Comparison of ENCODE assay signal across 8 cellular contexts in genomic region chr17:43211480-43212402, GRCh38. TPM values are rescaled to one million over a fixed set of nuclear protein-coding genes. Genes with fewer than 3 reads are reported as not detected.
DNase-seq lines count a peak whose midpoint lies in the region; ATAC-seq lines count a peak whose summit lies in the region.

TSS of gene TMEM106A (plus strand) at chr17:43211875. CDS start at chr17:43213042, 1,167 bp downstream.

- peak; percentile 65 for ATAC-seq in GM21717 (IDR thresholded peaks at IDR 0.05; ENCODE audit: unreplicated experiment)
- peak; percentile 84 for ATAC-seq in left colon

- peak within 1 kb of the TSS; percentile 63 for H3K27ac ChIP-seq in cingulate gyrus (ENCODE audit: low read depth, low read length)

- intact Hi-C loops in left colon (cut with DNase I, micrococcal nuclease), result no loop called here

- DNase-seq in Daoy (ENCODE audit: low read depth), result peak; percentile 85
- peak; percentile 83 for DNase-seq in M059J (ENCODE audit: low read depth)
- DNase-seq in activated CD4-positive, alpha-beta T cell treated with anti-CD3 and anti-CD28 coated beads for 24 hours (ENCODE audit: low read depth in 2 of 2), result peak; percentile 57
- DNase-seq in left colon, result peak; percentile 82 to 84
- peak; percentile 75 to 78 for DNase-seq in stimulated activated CD4-positive, alpha-beta T cell treated with anti-CD3 and anti-CD28 coated beads, Interleukin-2, amount 100 ng/mL, for 24 hours
- DNase-seq in middle frontal gyrus (ENCODE audit: extremely low spot score, low spot score), result no peak

RNA-seq across cellular contexts. Expression of gene TMEM106A, which starts in this region (rescaled TPM):
- 1.8 and 3.8 TPM in 2 replicates for total RNA-seq in Daoy (2014; rRNA removed; shearing (Covaris generic))
- 4.9 and 10.1 TPM in 2 replicates for total RNA-seq in M059J (2014; rRNA removed; shearing (Covaris generic))
- 1 to 10 TPM; 9.3 to 9.7 TPM for total RNA-seq in left colon
